7 cellular contexts compared by ENCODE assay signal in genomic region chr11:119107538-119108150, GRCh38. TPM values are rescaled to one million over a fixed set of nuclear protein-coding genes. Genes with fewer than 3 reads are reported as not detected.
DNase-seq lines count a peak whose midpoint lies in the region; ATAC-seq, FAIRE-seq and TF ChIP-seq lines count a peak whose summit lies in the region.

No MANE protein-coding gene starts in this region.

- H3K9me3 ChIP-seq in HAP-1 (no peaks in the 10 kb centered on the region), OCI-LY3 (ENCODE audit: insufficient read depth, low read length) (no peaks in the 10 kb centered on the region), H1 (ENCODE audit: insufficient read depth in 2 of 2, low read depth in 1 of 2, low read length in 1 of 2) (no peaks in the 10 kb centered on the region)
- no peaks in the 10 kb centered on the region for H3K9me3 ChIP-seq in naive thymus-derived CD4-positive, alpha-beta T cell (ENCODE audit: control insufficient read depth in 2 of 3, low read length in 3 of 3)

- no peak overlapping the region for H3K27ac ChIP-seq in OCI-LY3 (ENCODE audit: low read length)
- no peak overlapping the region for H3K27ac ChIP-seq in H1 (ENCODE audit: low read depth, low read length)
- peak overlapping the region; percentile 93 for H3K27ac ChIP-seq in naive thymus-derived CD4-positive, alpha-beta T cell (ENCODE audit: low read depth, low read length)

- H3K79me1 ChIP-seq in H1 (ENCODE audit: low read depth, low read length), result peaks cover 2% of the 10 kb centered on the region; the same call in 1 of the 2 replicates

- peak overlapping the region; percentile 83 to 98 (median 92) for H3K4me3 Mint-ChIP-seq in naive thymus-derived CD4-positive, alpha-beta T cell

- no peak overlapping the region for H2AK5ac ChIP-seq in H1 (ENCODE audit: low read depth, low read length)

- no peaks in the 10 kb centered on the region for H3K27me3 ChIP-seq in HAP-1 (ENCODE audit: low read depth)
- no peaks in the 10 kb centered on the region for H3K27me3 ChIP-seq in OCI-LY3 (ENCODE audit: low read depth, low read length)
- peaks cover 2 to 20% (median 15%) of the 10 kb centered on the region in 4 experiments for H3K27me3 ChIP-seq in H1 (replicated peaks in 1 of 4; ENCODE audit: control insufficient read depth in 3 of 4, extremely low read depth in 1 of 4, insufficient read depth in 3 of 4, low read length in 3 of 4)
- no peaks in the 10 kb centered on the region for H3K27me3 ChIP-seq in naive thymus-derived CD4-positive, alpha-beta T cell (ENCODE audit: control insufficient read depth in 2 of 2, insufficient read depth in 2 of 2, low read length in 2 of 2)

- H3K79me2 ChIP-seq in OCI-LY3 (ENCODE audit: low read length) (peaks cover 29% of the 10 kb centered on the region; the same call in 1 of the 2 replicates), H1 (ENCODE audit: control insufficient read depth in 1 of 2, insufficient read depth in 2 of 2, low read length in 2 of 2) (no peaks in the 10 kb centered on the region)

- H3K23me2 ChIP-seq in H1 (ENCODE audit: low read depth, low read length), result peaks cover 13% of the 10 kb centered on the region

- intact Hi-C loops in naive thymus-derived CD4-positive, alpha-beta T cell (cut with micrococcal nuclease), result loop anchor here (1.0 to 5.0 kb wide), 10 partner anchors 8 to 179 kb away; partner anchors contain the start of genes HINFP (in 2 of the 2), NLRX1 (in 2 of the 2), ABCG4 (in 1 of the 2) and HYOU1 (in 1 of the 2)

- CTCF ChIA-PET in H1 (lab: Charles Lee; ENCODE audit: partially characterized antibody), result interaction anchor here (0.9 to 4.0 kb wide), 6 partner anchors 12 to 266 kb away, joined by 3 to 26 read pairs (median 6); partner anchors contain the start of gene HINFP
- CTCF ChIA-PET in naive thymus-derived CD4-positive, alpha-beta T cell (lab: Charles Lee), result interaction anchor here (1.1 to 2.8 kb wide), 2 partner anchors 9 to 25 kb away, joined by 3 to 13 read pairs; no protein-coding TSS in a partner anchor

- ATAC-seq in naive thymus-derived CD4-positive, alpha-beta T cell, result peak; percentile 20

- peaks cover 7 to 26% (median 13%) of the 10 kb centered on the region in 5 donors for H3K36me3 Mint-ChIP-seq in naive thymus-derived CD4-positive, alpha-beta T cell

- TF ChIP-seq POLR2A in H1 (IDR thresholded peaks at IDR 0.05; ENCODE audit: control extremely low read depth in 1 of 2, low read depth in 2 of 2, low read length in 2 of 2), result no peak

- no peak overlapping the region for H4K91ac ChIP-seq in H1 (replicated peaks; ENCODE audit: insufficient read length, low read length)

- no peak overlapping the region for H3K18ac ChIP-seq in H1 (ENCODE audit: extremely low read depth, low read length)

- DNase-seq in GM13977 (ENCODE audit: low spot score) (peak; percentile 52), HAP-1 (ENCODE audit: low spot score in 2 of 2) (no peak), H1 (ENCODE audit: low read depth in 1 of 2, low spot score in 2 of 2) (no peak), DMS79 (lab: John Stamatoyannopoulos, UW) (no peak), UCSD-AML1 (lab: John Stamatoyannopoulos, UW; ENCODE audit: unreplicated experiment) (no peak)
- DNase-seq in naive thymus-derived CD4-positive, alpha-beta T cell, result peak in 1 of 9 donors; percentile 16

- H4K5ac ChIP-seq in H1 (ENCODE audit: insufficient read length, low read depth, low read length), result no peak overlapping the region

- no peak overlapping the region for H2BK20ac ChIP-seq in H1 (ENCODE audit: low read length)

- no peak overlapping the region for H4K8ac ChIP-seq in H1 (ENCODE audit: extremely low read depth, insufficient read depth, low read length)

- TF ChIP-seq EP300 in H1 (IDR thresholded peaks at IDR 0.05; ENCODE audit: borderline replicate concordance in 1 of 2, low read depth in 2 of 2, low read length in 2 of 2), result no peak

- H3K14ac ChIP-seq in H1 (ENCODE audit: insufficient read length), result no peak overlapping the region

- no peak for FAIRE-seq in H1 (lab: Jason Lieb, UNC)

- no peak overlapping the region for H2BK5ac ChIP-seq in H1 (ENCODE audit: low read depth, low read length)

- no peaks in the 10 kb centered on the region for H3K9me3 Mint-ChIP-seq in naive thymus-derived CD4-positive, alpha-beta T cell

- H4K20me1 ChIP-seq in OCI-LY3 (ENCODE audit: insufficient read depth, low read length), result no peaks in the 10 kb centered on the region
- H4K20me1 ChIP-seq in H1 (replicated peaks in 1 of 2; ENCODE audit: control insufficient read depth in 1 of 2, insufficient read depth in 2 of 2, low read length in 2 of 2), result peaks cover 0 to 4% of the 10 kb centered on the region in 2 experiments

- peaks cover 47 to 71% (median 57%) of the 10 kb centered on the region in 7 donors for H3K4me1 Mint-ChIP-seq in naive thymus-derived CD4-positive, alpha-beta T cell

- POLR2A ChIA-PET in H1 (lab: Charles Lee; ENCODE audit: partially characterized antibody), result interaction anchor here (1.0 to 10.6 kb wide), 13 partner anchors 8 to 226 kb away, joined by 4 to 139 read pairs (median 6); partner anchors contain the start of genes HINFP, HMBS, HYOU1 and NLRX1
- POLR2A ChIA-PET in naive thymus-derived CD4-positive, alpha-beta T cell (lab: Charles Lee), result interaction anchor here (0.6 to 20.2 kb wide), 13 partner anchors 9 to 198 kb away, joined by 3 to 435 read pairs (median 5); partner anchors contain the start of genes CBL, HINFP, HMBS and HYOU1

- H2BK120ac ChIP-seq in H1 (replicated peaks; ENCODE audit: low read depth, low read length), result no peak overlapping the region

- H3K23ac ChIP-seq in H1 (ENCODE audit: insufficient read length), result no peak overlapping the region

- H3K56ac ChIP-seq in H1 (replicated peaks; ENCODE audit: insufficient read length, low read depth, low read length), result no peak overlapping the region

- TF ChIP-seq CTCF in GM13977 (IDR thresholded peaks at IDR 0.05; ENCODE audit: extremely low read depth, insufficient read depth, missing control alignments) (no peak), OCI-LY3 (IDR thresholded peaks at IDR 0.05; ENCODE audit: low read depth, low read length) (no peak), H1 (IDR thresholded peaks at IDR 0.05; ENCODE audit: control extremely low read depth in 1 of 3, insufficient read depth in 1 of 3, low read depth in 1 of 3, low read length in 3 of 3) (no peak)

- H3K36me3 ChIP-seq in HAP-1 (replicated peaks) (peaks cover 12% of the 10 kb centered on the region), OCI-LY3 (replicated peaks; ENCODE audit: low read depth, low read length) (peaks cover 6% of the 10 kb centered on the region), H1 (ENCODE audit: control insufficient read depth in 2 of 4, insufficient read depth in 4 of 4, low read length in 3 of 4) (no peaks in the 10 kb centered on the region; a peak in 1 of 8 replicates)
- H3K36me3 ChIP-seq in naive thymus-derived CD4-positive, alpha-beta T cell (ENCODE audit: control insufficient read depth in 2 of 3, insufficient read depth in 3 of 3, low read length in 3 of 3), result peaks cover 9 to 33% (median 16%) of the 10 kb centered on the region in 3 experiments

- H3K4me1 ChIP-seq in HAP-1 (peaks cover 21% of the 10 kb centered on the region), OCI-LY3 (ENCODE audit: low read length) (peaks cover 23% of the 10 kb centered on the region), H1 (replicated peaks in 1 of 4; ENCODE audit: control insufficient read depth in 3 of 4, insufficient read depth in 4 of 4, low read length in 3 of 4) (peaks cover 3 to 20% (median 5%) of the 10 kb centered on the region in 4 experiments)
- peaks cover 20 to 30% of the 10 kb centered on the region in 2 donors for H3K4me1 ChIP-seq in naive thymus-derived CD4-positive, alpha-beta T cell (ENCODE audit: control insufficient read depth in 2 of 2, insufficient read depth in 2 of 2, low read length in 2 of 2)

- TF ChIP-seq RAD21 in H1 (IDR thresholded peaks at IDR 0.05 in 1 of 2, conservative IDR thresholded peaks at IDR 0.05 in 1 of 2; ENCODE audit: low read depth in 2 of 2, low read length in 2 of 2), result no peak

- no peak overlapping the region for H3K4ac ChIP-seq in H1 (replicated peaks; ENCODE audit: insufficient read length, low read depth, low read length)

- in situ Hi-C loops in GM13977 (cut with MboI; ENCODE audit: low pct_unique_long_range_greater_than_20kb, low sequenced_read_pairs, unreplicated experiment), result no loop called here
- in situ Hi-C loops in HAP-1 (cut with MboI; ENCODE audit: low sequenced_read_pairs), result no loop called here

- H3K4me3 ChIP-seq in HAP-1, result peak overlapping the region; percentile 73
- H3K4me3 ChIP-seq in OCI-LY3 (ENCODE audit: low read length), result peak overlapping the region; percentile 81
- H3K4me3 ChIP-seq in H1 (ENCODE audit: extremely low read depth in 1 of 4, insufficient read depth in 2 of 4, low read depth in 3 of 4, low read length in 4 of 4), result peak overlapping the region; percentile 71 to 83 (median 75)
- peak overlapping the region; percentile 95 for H3K4me3 ChIP-seq in naive thymus-derived CD4-positive, alpha-beta T cell (ENCODE audit: low read length)

- WGBS in H1 (ENCODE audit: extremely low coverage in 1 of 2, insufficient coverage in 1 of 2, insufficient read length in 1 of 2, insufficient replicate concordance in 2 of 2, low coverage in 1 of 2, low lambda C conversion rate in 2 of 2, missing lambda C conversion rate in 1 of 2), 2 experiments, result 4% methylated on average over 28 of the region's 65 CpGs; no CpG with 5 or more reads in 1 of the 2 experiments

- H3K4me2 ChIP-seq in OCI-LY3 (ENCODE audit: low read length), result peak overlapping the region; percentile 81
- H3K4me2 ChIP-seq in H1 (ENCODE audit: insufficient read depth in 1 of 2, low read depth in 2 of 2, low read length in 2 of 2), result peak overlapping the region; percentile 88 to 97

- peak overlapping the region; percentile 80 to 94 (median 86) for H3K27ac Mint-ChIP-seq in naive thymus-derived CD4-positive, alpha-beta T cell

- H3K9ac ChIP-seq in OCI-LY3 (ENCODE audit: low read length), result peak overlapping the region; percentile 81
- peak overlapping the region in 1 of 4 experiments; percentile 21; a peak in 2 of 7 replicates for H3K9ac ChIP-seq in H1 (replicated peaks in 1 of 4; ENCODE audit: extremely low read depth in 1 of 4, low read depth in 3 of 4, low read length in 3 of 4)

- no peak overlapping the region for H2BK15ac ChIP-seq in H1 (ENCODE audit: low read length)

- no peaks in the 10 kb centered on the region for H3K27me3 Mint-ChIP-seq in naive thymus-derived CD4-positive, alpha-beta T cell

- H2AFZ ChIP-seq in OCI-LY3 (ENCODE audit: low read depth, low read length) (no peak overlapping the region), H1 (ENCODE audit: low read length) (no peak overlapping the region)

- no peak overlapping the region for H2BK12ac ChIP-seq in H1 (ENCODE audit: low read depth, low read length)

RNA-seq across cellular contexts. Expression of gene C2CD2L, which starts 0.5 kb away (rescaled TPM):
- total RNA-seq in H1 (2021; fragmentation: NEBNext Ultra II Directional; extraction: Animal tissue kit (Norgen Biotek cat#: 25700)), result 3.3 and 4.0 TPM in 2 replicates
- 2.5 and 3.4 TPM in 2 replicates for polyA plus RNA-seq in H1 (2011; rRNA removed)
- polyA plus RNA-seq in H1 (2011; cell fraction: cytosol; rRNA removed), result 2.4 TPM
- 10.6 TPM for polyA plus RNA-seq in H1 (2011; cell fraction: nucleus; rRNA removed)
- 2.4 to 3.1 TPM (median 2.9 TPM) in 4 replicates for polyA plus RNA-seq in H1 (2012, experiment 1 of 2)
- polyA plus RNA-seq in H1 (2012, experiment 2 of 2), result 1.8 TPM
- polyA plus RNA-seq in H1 (2013, experiment 1 of 2), result 3.9 TPM
- 3.4 TPM for polyA plus RNA-seq in H1 (2013, experiment 2 of 2)
- 2.8 and 3.4 TPM in 2 replicates for polyA minus RNA-seq in H1 (2011; rRNA and poly(A)+ RNA removed)
- 3.7 TPM for polyA minus RNA-seq in H1 (2011; cell fraction: cytosol; rRNA and poly(A)+ RNA removed)
- 4.6 TPM for polyA minus RNA-seq in H1 (2011; cell fraction: nucleus; rRNA and poly(A)+ RNA removed)
- 10 to 100 TPM; 24.7 to 40.7 (median 36.1) TPM for total RNA-seq in naive thymus-derived CD4-positive, alpha-beta T cell
- 10 to 100 TPM in 1 of 2 donors, 1 to 10 TPM in 1; 2.7 to 10.2 TPM for polyA plus RNA-seq in naive thymus-derived CD4-positive, alpha-beta T cell

RNA-seq across cellular contexts. Expression of gene DPAGT1, which starts 6.0 kb away (rescaled TPM):
- 59.8 and 62.9 TPM in 2 replicates for total RNA-seq in H1 (2021; fragmentation: NEBNext Ultra II Directional; extraction: Animal tissue kit (Norgen Biotek cat#: 25700))
- 207 and 236 TPM in 2 replicates for polyA plus RNA-seq in H1 (2011; rRNA removed)
- polyA plus RNA-seq in H1 (2011; cell fraction: cytosol; rRNA removed), result 120 TPM
- polyA plus RNA-seq in H1 (2011; cell fraction: nucleus; rRNA removed), result 164 TPM
- polyA plus RNA-seq in H1 (2012, experiment 1 of 2), result 53.0 to 62.4 TPM (median 60.8 TPM) in 4 replicates
- polyA plus RNA-seq in H1 (2012, experiment 2 of 2), result 65.1 TPM
- polyA plus RNA-seq in H1 (2013, experiment 1 of 2), result 100 TPM
- 99.2 TPM for polyA plus RNA-seq in H1 (2013, experiment 2 of 2)
- 125 and 138 TPM in 2 replicates for polyA minus RNA-seq in H1 (2011; rRNA and poly(A)+ RNA removed)
- polyA minus RNA-seq in H1 (2011; cell fraction: cytosol; rRNA and poly(A)+ RNA removed), result 43.4 TPM
- polyA minus RNA-seq in H1 (2011; cell fraction: nucleus; rRNA and poly(A)+ RNA removed), result 64.8 TPM
- 10 to 100 TPM; 21.9 to 63.9 (median 37.9) TPM for total RNA-seq in naive thymus-derived CD4-positive, alpha-beta T cell
- 10 to 100 TPM; 25.0 to 32.6 TPM for polyA plus RNA-seq in naive thymus-derived CD4-positive, alpha-beta T cell

RNA-seq across cellular contexts. Expression of gene HINFP, which starts 13.7 kb away (rescaled TPM):
- 35.0 and 36.6 TPM in 2 replicates for total RNA-seq in H1 (2021; fragmentation: NEBNext Ultra II Directional; extraction: Animal tissue kit (Norgen Biotek cat#: 25700))
- polyA plus RNA-seq in H1 (2011; rRNA removed), result 37.3 and 41.2 TPM in 2 replicates
- polyA plus RNA-seq in H1 (2011; cell fraction: cytosol; rRNA removed), result 42.7 TPM
- polyA plus RNA-seq in H1 (2011; cell fraction: nucleus; rRNA removed), result 75.6 TPM
- 21.7 to 33.1 TPM (median 27.9 TPM) in 4 replicates for polyA plus RNA-seq in H1 (2012, experiment 1 of 2)
- polyA plus RNA-seq in H1 (2012, experiment 2 of 2), result 15.8 TPM
- polyA plus RNA-seq in H1 (2013, experiment 1 of 2), result 21.5 TPM
- polyA plus RNA-seq in H1 (2013, experiment 2 of 2), result 19.9 TPM
- 55.7 and 67.4 TPM in 2 replicates for polyA minus RNA-seq in H1 (2011; rRNA and poly(A)+ RNA removed)
- 22.5 TPM for polyA minus RNA-seq in H1 (2011; cell fraction: cytosol; rRNA and poly(A)+ RNA removed)
- 48.1 TPM for polyA minus RNA-seq in H1 (2011; cell fraction: nucleus; rRNA and poly(A)+ RNA removed)
- total RNA-seq in naive thymus-derived CD4-positive, alpha-beta T cell, result 10 to 100 TPM; 30.7 to 79.7 (median 42.7) TPM
- polyA plus RNA-seq in naive thymus-derived CD4-positive, alpha-beta T cell, result 10 to 100 TPM; 14.7 to 24.1 TPM

RNA-seq across cellular contexts. Expression of gene HMBS, which starts 23.0 kb away (rescaled TPM):
- total RNA-seq in H1 (2021; fragmentation: NEBNext Ultra II Directional; extraction: Animal tissue kit (Norgen Biotek cat#: 25700)), result 65.5 and 69.3 TPM in 2 replicates
- polyA plus RNA-seq in H1 (2011; rRNA removed), result 104 and 109 TPM in 2 replicates
- polyA plus RNA-seq in H1 (2011; cell fraction: cytosol; rRNA removed), result 123 TPM
- 128 TPM for polyA plus RNA-seq in H1 (2011; cell fraction: nucleus; rRNA removed)
- polyA plus RNA-seq in H1 (2012, experiment 1 of 2), result 65.2 to 89.7 TPM (median 83.7 TPM) in 4 replicates
- 110 TPM for polyA plus RNA-seq in H1 (2012, experiment 2 of 2)
- polyA plus RNA-seq in H1 (2013, experiment 1 of 2), result 45.1 TPM
- polyA plus RNA-seq in H1 (2013, experiment 2 of 2), result 44.1 TPM
- polyA minus RNA-seq in H1 (2011; rRNA and poly(A)+ RNA removed), result 78.6 and 79.0 TPM in 2 replicates
- 51.2 TPM for polyA minus RNA-seq in H1 (2011; cell fraction: cytosol; rRNA and poly(A)+ RNA removed)
- polyA minus RNA-seq in H1 (2011; cell fraction: nucleus; rRNA and poly(A)+ RNA removed), result 44.6 TPM
- 10 to 100 TPM in 1 of 5 experiments, 1 to 10 TPM in 4; 6.7 to 25.4 (median 7.7) TPM for total RNA-seq in naive thymus-derived CD4-positive, alpha-beta T cell
- polyA plus RNA-seq in naive thymus-derived CD4-positive, alpha-beta T cell, result 10 to 100 TPM; 20.8 to 25.3 TPM

RNA-seq across cellular contexts. Expression of gene VPS11, which starts 40.0 kb away (rescaled TPM):
- total RNA-seq in H1 (2021; fragmentation: NEBNext Ultra II Directional; extraction: Animal tissue kit (Norgen Biotek cat#: 25700)), result 15.5 and 16.6 TPM in 2 replicates
- polyA plus RNA-seq in H1 (2011; rRNA removed), result 13.1 and 14.8 TPM in 2 replicates
- 13.1 TPM for polyA plus RNA-seq in H1 (2011; cell fraction: cytosol; rRNA removed)
- 35.9 TPM for polyA plus RNA-seq in H1 (2011; cell fraction: nucleus; rRNA removed)
- polyA plus RNA-seq in H1 (2012, experiment 1 of 2), result 26.0 to 28.1 TPM (median 27.0 TPM) in 4 replicates
- polyA plus RNA-seq in H1 (2012, experiment 2 of 2), result 18.7 TPM
- polyA plus RNA-seq in H1 (2013, experiment 1 of 2), result 18.1 TPM
- polyA plus RNA-seq in H1 (2013, experiment 2 of 2), result 15.6 TPM
- polyA minus RNA-seq in H1 (2011; rRNA and poly(A)+ RNA removed), result 16.9 and 23.9 TPM in 2 replicates
- polyA minus RNA-seq in H1 (2011; cell fraction: cytosol; rRNA and poly(A)+ RNA removed), result 8.8 TPM
- 13.5 TPM for polyA minus RNA-seq in H1 (2011; cell fraction: nucleus; rRNA and poly(A)+ RNA removed)
- 10 to 100 TPM; 39.0 to 73.9 (median 57.1) TPM for total RNA-seq in naive thymus-derived CD4-positive, alpha-beta T cell
- 10 to 100 TPM; 40.3 to 72.1 TPM for polyA plus RNA-seq in naive thymus-derived CD4-positive, alpha-beta T cell
